In genomic region chr10:588246-589165, GRCh38 we compare ENCODE assay signal across 10 cellular contexts.
DNase-seq lines count a peak whose midpoint lies in the region; ATAC-seq, FAIRE-seq and TF ChIP-seq lines count a peak whose summit lies in the region.
"Had no signal": no experiment of that assay in that cellular context is flagged by ENCODE, and none has a peak within 500 bp of the region (broad histone marks: within the 10 kb centered on the region; RNA-seq: fewer than 3 reads in every experiment).

No MANE protein-coding gene starts in this region.

- H3K36me3 ChIP-seq in kidney epithelial cell (ENCODE audit: control insufficient read depth, insufficient read depth, low read length), result no peaks in the 10 kb centered on the region
- no peaks in the 10 kb centered on the region for H3K36me3 ChIP-seq in skeletal muscle tissue (ENCODE audit: control insufficient read depth in 3 of 3, insufficient read depth in 3 of 3, low read length in 3 of 3)
- H3K36me3 ChIP-seq: neutrophil had no signal

- TF ChIP-seq CTCF in chondrocyte (IDR thresholded peaks at IDR 0.05) (peak; percentile 76), kidney epithelial cell (IDR thresholded peaks at IDR 0.05; ENCODE audit: insufficient read depth, low read length, poor library complexity, severe bottlenecking) (peak; percentile 40)

- no peak overlapping the region for H3K27ac ChIP-seq in skeletal muscle tissue (ENCODE audit: low read depth, low read length)
- H3K27ac ChIP-seq: neutrophil had no signal

- peaks cover 40% of the 10 kb centered on the region for H3K4me1 Mint-ChIP-seq in chondrocyte (ENCODE audit: low read depth)
- H3K4me1 Mint-ChIP-seq: central memory CD8-positive, alpha-beta T cell had no signal

- FAIRE-seq in urothelium cell line (lab: Jason Lieb, UNC), result no peak
- FAIRE-seq: G401.6 had no signal

- H3K9ac ChIP-seq in skeletal muscle tissue (ENCODE audit: low read depth in 1 of 3, low read length in 3 of 3), result peak overlapping the region in 2 of 3 donors; percentile 22 to 50

- H3K4me1 ChIP-seq in skeletal muscle tissue (ENCODE audit: control insufficient read depth in 3 of 3, insufficient read depth in 3 of 3, low read length in 3 of 3), result peaks cover 15 to 34% (median 18%) of the 10 kb centered on the region in 3 donors

- peak overlapping the region; percentile 35 for H3K4me3 Mint-ChIP-seq in chondrocyte (ENCODE audit: unreplicated experiment)
- H3K4me3 Mint-ChIP-seq: central memory CD8-positive, alpha-beta T cell had no signal

- H3K27me3 ChIP-seq in kidney epithelial cell (ENCODE audit: control insufficient read depth, insufficient read depth, low read length), result no peaks in the 10 kb centered on the region
- H3K27me3 ChIP-seq in skeletal muscle tissue (ENCODE audit: control insufficient read depth in 3 of 3, insufficient read depth in 3 of 3, low read length in 3 of 3), result no peaks in the 10 kb centered on the region

- no peak overlapping the region for H3K4me3 ChIP-seq in kidney epithelial cell (ENCODE audit: low read depth, low read length)
- H3K4me3 ChIP-seq in skeletal muscle tissue (ENCODE audit: low read length in 3 of 3), result no peak overlapping the region

- no peaks in the 10 kb centered on the region for H3K9me3 Mint-ChIP-seq in chondrocyte (ENCODE audit: low read depth)
- H3K9me3 Mint-ChIP-seq: central memory CD8-positive, alpha-beta T cell had no signal

- peaks cover 1% of the 10 kb centered on the region for H3K36me3 Mint-ChIP-seq in chondrocyte (ENCODE audit: low read depth)

- peak overlapping the region; percentile 83 for H3K27ac Mint-ChIP-seq in chondrocyte (ENCODE audit: unreplicated experiment)

- no peaks in the 10 kb centered on the region for H3K9me3 ChIP-seq in skeletal muscle tissue (ENCODE audit: control insufficient read depth in 3 of 3, low read length in 3 of 3)
- H3K9me3 ChIP-seq: neutrophil had no signal

- H3K27me3 Mint-ChIP-seq in chondrocyte (ENCODE audit: low read depth), result no peaks in the 10 kb centered on the region

- DNase-seq in LHCN-M2 (ENCODE audit: low read depth) (peak; percentile 84), chondrocyte (ENCODE audit: low spot score) (no peak), kidney epithelial cell (ENCODE audit: low read depth) (no peak), urothelium cell line (ENCODE audit: low spot score) (no peak)

- ATAC-seq in HG03521 (IDR thresholded peaks at IDR 0.05; ENCODE audit: unreplicated experiment) (no peak), GM21447 (IDR thresholded peaks at IDR 0.05; ENCODE audit: unreplicated experiment) (no peak)
